In the genomic region with DNA sequence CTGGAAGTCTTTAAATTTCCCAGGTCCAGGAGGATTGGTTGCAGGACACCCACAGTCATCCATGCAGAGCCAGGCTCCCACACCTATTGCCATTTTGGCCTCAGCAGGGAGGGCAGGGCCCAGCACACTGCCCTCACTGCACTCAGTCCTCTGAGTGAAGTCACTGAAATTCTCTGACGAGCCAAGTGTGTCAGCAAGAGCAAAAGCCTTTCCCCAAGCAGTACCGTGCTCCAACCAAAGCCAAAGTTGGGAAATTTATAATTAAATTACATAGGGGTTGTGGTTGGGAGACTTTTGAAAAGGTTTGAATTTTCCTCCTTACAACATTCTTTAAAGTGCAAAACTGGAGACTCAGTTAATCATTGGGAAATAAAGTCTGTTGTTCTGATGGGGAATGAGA, we compare ENCODE assay signal across 11 cellular contexts.
DNase-seq lines count a peak whose midpoint lies in the region; ATAC-seq and TF ChIP-seq lines count a peak whose summit lies in the region.
"Had no signal": no experiment of that assay in that cellular context is flagged by ENCODE, and none has a peak within 500 bp of the region (broad histone marks: within the 10 kb centered on the region; RNA-seq: fewer than 3 reads in every experiment).

No MANE protein-coding gene starts in this region.

- H3K27ac Mint-ChIP-seq in nephron progenitor cell (peak overlapping the region; percentile 69), type B pancreatic cell (no peak overlapping the region)
- H3K27ac Mint-ChIP-seq: activated CD8-positive, alpha-beta T cell treated with anti-CD3 and anti-CD28 coated beads for 36 hours had no signal

- DNase-seq in AG20443 (ENCODE audit: low spot score) (peak; percentile 61), fibroblast of the conjunctiva (ENCODE audit: low read depth) (peak; percentile 33), nephron progenitor cell (no peak), medulla oblongata (ENCODE audit: extremely low spot score) (no peak), midbrain (lab: John Stamatoyannopoulos, UW) (no peak), type B pancreatic cell (ENCODE audit: extremely low spot score, unreplicated experiment) (no peak)
- DNase-seq: activated CD8-positive, alpha-beta T cell treated with anti-CD3 and anti-CD28 coated beads for 36 hours; activated effector memory CD4-positive, alpha-beta T cell treated with Interleukin-2 at 50 U/mL for 16 hours; DMS 273 treated with DMSO at 0.1 percent for 48 hours had no signal

- H3K27me3 Mint-ChIP-seq in nephron progenitor cell (ENCODE audit: low read depth, poor library complexity) (no peaks in the 10 kb centered on the region), type B pancreatic cell (no peaks in the 10 kb centered on the region)
- H3K27me3 Mint-ChIP-seq: activated CD8-positive, alpha-beta T cell treated with anti-CD3 and anti-CD28 coated beads for 36 hours had no signal

- TF ChIP-seq CTCF in nephron progenitor cell (IDR thresholded peaks at IDR 0.05) (no peak), type B pancreatic cell (conservative IDR thresholded peaks at IDR 0.05) (no peak)

- H3K4me3 Mint-ChIP-seq in nephron progenitor cell (no peak overlapping the region), type B pancreatic cell (no peak overlapping the region)
- H3K4me3 Mint-ChIP-seq: activated CD8-positive, alpha-beta T cell treated with anti-CD3 and anti-CD28 coated beads for 36 hours had no signal

- H3K9me3 Mint-ChIP-seq in nephron progenitor cell, result no peaks in the 10 kb centered on the region
- no peaks in the 10 kb centered on the region for H3K9me3 Mint-ChIP-seq in type B pancreatic cell
- H3K9me3 Mint-ChIP-seq: activated CD8-positive, alpha-beta T cell treated with anti-CD3 and anti-CD28 coated beads for 36 hours had no signal

- peaks cover 15% of the 10 kb centered on the region for H3K4me1 Mint-ChIP-seq in nephron progenitor cell
- no peaks in the 10 kb centered on the region for H3K4me1 Mint-ChIP-seq in type B pancreatic cell (ENCODE audit: unreplicated experiment)

- H3K36me3 Mint-ChIP-seq in nephron progenitor cell (ENCODE audit: low read depth) (peaks cover 21% of the 10 kb centered on the region), type B pancreatic cell (peaks cover 19% of the 10 kb centered on the region)

- peak; percentile 40 for ATAC-seq in SK-N-SH treated with all-trans-retinoic acid at 6 μM for 48 hours
- ATAC-seq in GM21360 (IDR thresholded peaks at IDR 0.05; ENCODE audit: unreplicated experiment), result no peak
- ATAC-seq: activated CD8-positive, alpha-beta T cell treated with anti-CD3 and anti-CD28 coated beads for 36 hours had no signal

TF ChIP-seq in SK-N-SH treated with all-trans-retinoic acid at 6 μM for 48 hours, 23 proteins besides CTCF, POLR2A, EP300 and RAD21:
- TF ChIP-seq ISL1 (CRISPR knock-in tag; IDR thresholded peaks at IDR 0.05), result peak; percentile 71
- TF ChIP-seq OSR1 (CRISPR knock-in tag; IDR thresholded peaks at IDR 0.05), result no peak
- no peak for TF ChIP-seq ARNTL (CRISPR knock-in tag; IDR thresholded peaks at IDR 0.05; ENCODE audit: borderline replicate concordance, low read depth)
- TF ChIP-seq CSDC2 (CRISPR knock-in tag; IDR thresholded peaks at IDR 0.05), result no peak
- TF ChIP-seq GLIS3 (CRISPR knock-in tag; IDR thresholded peaks at IDR 0.05), result no peak
- no peak for TF ChIP-seq ZFP3 (CRISPR knock-in tag; IDR thresholded peaks at IDR 0.05)
- TF ChIP-seq ESRRG (CRISPR knock-in tag; IDR thresholded peaks at IDR 0.05), result no peak
- TF ChIP-seq, protein P1, sequence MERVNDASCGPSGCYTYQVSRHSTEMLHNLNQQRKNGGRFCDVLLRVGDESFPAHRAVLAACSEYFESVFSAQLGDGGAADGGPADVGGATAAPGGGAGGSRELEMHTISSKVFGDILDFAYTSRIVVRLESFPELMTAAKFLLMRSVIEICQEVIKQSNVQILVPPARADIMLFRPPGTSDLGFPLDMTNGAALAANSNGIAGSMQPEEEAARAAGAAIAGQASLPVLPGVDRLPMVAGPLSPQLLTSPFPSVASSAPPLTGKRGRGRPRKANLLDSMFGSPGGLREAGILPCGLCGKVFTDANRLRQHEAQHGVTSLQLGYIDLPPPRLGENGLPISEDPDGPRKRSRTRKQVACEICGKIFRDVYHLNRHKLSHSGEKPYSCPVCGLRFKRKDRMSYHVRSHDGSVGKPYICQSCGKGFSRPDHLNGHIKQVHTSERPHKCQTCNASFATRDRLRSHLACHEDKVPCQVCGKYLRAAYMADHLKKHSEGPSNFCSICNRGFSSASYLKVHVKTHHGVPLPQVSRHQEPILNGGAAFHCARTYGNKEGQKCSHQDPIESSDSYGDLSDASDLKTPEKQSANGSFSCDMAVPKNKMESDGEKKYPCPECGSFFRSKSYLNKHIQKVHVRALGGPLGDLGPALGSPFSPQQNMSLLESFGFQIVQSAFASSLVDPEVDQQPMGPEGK (CRISPR knock-in tag; IDR thresholded peaks at IDR 0.05; ENCODE audit: borderline replicate concordance), result no peak

Comparison
In these comparisons a context has a peak if more than half of its experiments do, and no peak if none do; other contexts are left out.
1. DNase-seq: peak in AG20443 (single experiment) and fibroblast of the conjunctiva (single experiment); none in nephron progenitor cell (single experiment), medulla oblongata (single experiment), midbrain (single experiment) and type B pancreatic cell (single experiment).